In genomic region chr1:240562779-240563178, GRCh38 we compare ENCODE assay signal across 21 cellular contexts. TPM values are rescaled to one million over a fixed set of nuclear protein-coding genes. Genes with fewer than 3 reads are reported as not detected.
DNase-seq lines count a peak whose midpoint lies in the region; ATAC-seq, FAIRE-seq and TF ChIP-seq lines count a peak whose summit lies in the region.
"Had no signal": no experiment of that assay in that cellular context is flagged by ENCODE, and none has a peak within 500 bp of the region (broad histone marks: within the 10 kb centered on the region; RNA-seq: fewer than 3 reads in every experiment).

No MANE protein-coding gene starts in this region.

- no peaks in the 10 kb centered on the region for H3K27me3 ChIP-seq in astrocyte (ENCODE audit: insufficient read depth, low read length)
- H3K27me3 ChIP-seq in HepG2 (ENCODE audit: control insufficient read depth in 1 of 2, insufficient read depth in 2 of 2, low read length in 2 of 2): no peaks in the 10 kb centered on the region
- H3K27me3 ChIP-seq in mesendoderm (ENCODE audit: insufficient read depth, low read length, poor library complexity): no peaks in the 10 kb centered on the region
- H3K27me3 ChIP-seq: Peyer's patch had no signal

- TF ChIP-seq EP300 in HepG2 (IDR thresholded peaks at IDR 0.05; ENCODE audit: low read depth in 2 of 2, low read length in 2 of 2) (no peak), HepG2 (CRISPR knock-in tag; IDR thresholded peaks at IDR 0.05; ENCODE audit: borderline replicate concordance) (no peak)

- H3K4me1 ChIP-seq in astrocyte (ENCODE audit: insufficient read depth, low read length) (no peaks in the 10 kb centered on the region), HepG2 (ENCODE audit: insufficient read depth, low read length) (peaks cover 12% of the 10 kb centered on the region; the same call in 1 of the 2 replicates), mesendoderm (ENCODE audit: control insufficient read depth, low read depth, low read length) (no peaks in the 10 kb centered on the region)
- H3K4me1 ChIP-seq: Peyer's patch had no signal

- no peak overlapping the region for H2AK5ac ChIP-seq in mesendoderm (ENCODE audit: low read length)

- FAIRE-seq in HTR-8/SVneo (lab: Jason Lieb, UNC) (peak; percentile 99), astrocyte (lab: Jason Lieb, UNC) (peak; percentile 92), HepG2 (lab: Jason Lieb, UNC) (peak; percentile 18), urothelium cell line (lab: Jason Lieb, UNC) (peak; percentile 99)
- FAIRE-seq: GM18507 had no signal

- no peaks in the 10 kb centered on the region for H3K79me1 ChIP-seq in mesendoderm (ENCODE audit: low read length)

- H2BK120ac ChIP-seq in mesendoderm (ENCODE audit: low read depth, low read length): no peak overlapping the region

- H4K8ac ChIP-seq in mesendoderm (ENCODE audit: low read depth, low read length): no peak overlapping the region

- H3K27ac ChIP-seq in astrocyte (ENCODE audit: low read depth, low read length) (no peak overlapping the region), HepG2 (ENCODE audit: extremely low read length, insufficient read depth, low read length) (no peak overlapping the region), mesendoderm (ENCODE audit: low read depth, low read length) (no peak overlapping the region)
- H3K27ac ChIP-seq: Peyer's patch had no signal

- no peak for TF ChIP-seq RAD21 in HepG2 (CRISPR knock-in tag; IDR thresholded peaks at IDR 0.05)

- H3K56ac ChIP-seq in mesendoderm (ENCODE audit: low read length): no peak overlapping the region

- no peaks in the 10 kb centered on the region for H3K9me3 ChIP-seq in astrocyte (ENCODE audit: insufficient read depth, low read depth, low read length)
- no peaks in the 10 kb centered on the region for H3K9me3 ChIP-seq in HepG2 (ENCODE audit: low read length)
- H3K9me3 ChIP-seq: MG63, Peyer's patch had no signal

- H3K9me3 Mint-ChIP-seq in astrocyte (ENCODE audit: unreplicated experiment): no peaks in the 10 kb centered on the region
- H3K9me3 Mint-ChIP-seq: HFFc6 had no signal

- H3K36me3 ChIP-seq in astrocyte (ENCODE audit: insufficient read depth, low read length) (no peaks in the 10 kb centered on the region), HepG2 (replicated peaks in 1 of 2; ENCODE audit: control insufficient read depth in 1 of 2, insufficient read depth in 2 of 2, low read length in 2 of 2) (no peaks in the 10 kb centered on the region), mesendoderm (ENCODE audit: control insufficient read depth, insufficient read depth, low read length) (no peaks in the 10 kb centered on the region)
- H3K36me3 ChIP-seq: MG63, Peyer's patch had no signal

- no peaks in the 10 kb centered on the region for H3K36me3 Mint-ChIP-seq in astrocyte (ENCODE audit: low read depth, unreplicated experiment)
- H3K36me3 Mint-ChIP-seq: CD4-positive, CD25-positive, alpha-beta regulatory T cell had no signal

- H3K27me3 Mint-ChIP-seq in astrocyte (ENCODE audit: low read depth, unreplicated experiment): no peaks in the 10 kb centered on the region
- H3K27me3 Mint-ChIP-seq: CD4-positive, CD25-positive, alpha-beta regulatory T cell had no signal

- BruUV-seq in HepG2 (replicated peaks; lab: Mats Ljungman, UMichigan): no TSS peak

- H4K5ac ChIP-seq in mesendoderm (ENCODE audit: low read length): no peak overlapping the region

- intact Hi-C loops in HepG2 (cut with micrococcal nuclease; ENCODE audit: unreplicated experiment): no loop called here
- intact Hi-C loops in cardiac septum (cut with DNase I): no loop called here

- in situ Hi-C loops in HepG2 (cut with HindIII; ENCODE audit: extremely low pct_ligation_motif_present, low pct_unique_long_range_greater_than_20kb): no loop called here

- no peak overlapping the region for H3K18ac ChIP-seq in mesendoderm (ENCODE audit: low read length)

- no peak overlapping the region for H3K4ac ChIP-seq in mesendoderm (ENCODE audit: low read depth, low read length)

- H3K4me2 ChIP-seq in astrocyte (ENCODE audit: low read length) (no peak overlapping the region), HepG2 (ENCODE audit: low read depth, low read length) (peak overlapping the region; percentile 40; the same call in 1 of the 2 replicates), mesendoderm (ENCODE audit: low read length) (no peak overlapping the region)

- no peak overlapping the region for H2BK5ac ChIP-seq in mesendoderm (ENCODE audit: low read length)

- H3K4me3 Mint-ChIP-seq in astrocyte (ENCODE audit: unreplicated experiment): no peak overlapping the region
- H3K4me3 Mint-ChIP-seq: CD4-positive, CD25-positive, alpha-beta regulatory T cell; HFFc6 had no signal

- H3K79me2 ChIP-seq in astrocyte (ENCODE audit: insufficient read depth, low read length) (no peaks in the 10 kb centered on the region), HepG2 (ENCODE audit: insufficient read depth, low read length) (no peaks in the 10 kb centered on the region), mesendoderm (ENCODE audit: control insufficient read depth, insufficient read depth, low read length) (no peaks in the 10 kb centered on the region)

- H2BK15ac ChIP-seq in mesendoderm (replicated peaks; ENCODE audit: low read depth): no peak overlapping the region

- CTCF ChIA-PET in HepG2 (lab: Yijun Ruan, JAX; ENCODE audit: low intra/inter-chr PET ratio, low total read pairs): no interaction called here

- no peak overlapping the region for H3K9ac ChIP-seq in astrocyte (ENCODE audit: low read length)
- H3K9ac ChIP-seq in HepG2 (ENCODE audit: insufficient read depth, low read depth, low read length): no peak overlapping the region
- no peak overlapping the region for H3K9ac ChIP-seq in mesendoderm (ENCODE audit: low read length)

- H4K20me1 ChIP-seq in astrocyte (ENCODE audit: insufficient read depth, low read length) (no peaks in the 10 kb centered on the region), HepG2 (ENCODE audit: insufficient read depth, low read length) (no peaks in the 10 kb centered on the region)

- no peak overlapping the region for H2AFZ ChIP-seq in astrocyte (ENCODE audit: low read depth, low read length)
- peak overlapping the region; percentile 32 for H2AFZ ChIP-seq in HepG2 (ENCODE audit: low read length)

- no peaks in the 10 kb centered on the region for H3K4me1 Mint-ChIP-seq in astrocyte (ENCODE audit: low read depth, unreplicated experiment)
- H3K4me1 Mint-ChIP-seq: CD4-positive, CD25-positive, alpha-beta regulatory T cell had no signal

- WGBS in HepG2 (ENCODE audit: low lambda C conversion rate): 69% methylated on average over 3 of the region's 3 CpGs
- 100% methylated on average over 3 of the region's 3 CpGs for WGBS in mesendoderm (ENCODE audit: extremely low coverage, insufficient coverage, low lambda C conversion rate)

- DNase-seq in HTR-8/SVneo (ENCODE audit: insufficient read length, low spot score) (no peak), astrocyte (ENCODE audit: low read depth) (no peak), HepG2 (ENCODE audit: low spot score) (no peak), urothelium cell line (ENCODE audit: low spot score) (no peak), cardiac septum (ENCODE audit: low spot score) (no peak), mesendoderm (no peak), GOT3 (lab: John Stamatoyannopoulos, UW) (no peak), dedifferentiated amniotic fluid mesenchymal stem cell (ENCODE audit: extremely low spot score) (no peak)
- DNase-seq: CD4-positive, CD25-positive, alpha-beta regulatory T cell; DMS 273 treated with DMSO at 0.1 percent for 48 hours; DMS79 treated with DMSO at 0.1 percent for 48 hours; MG63; NCI-H1105; NCI-H2029; NCI-H226; NCI-H510A treated with DMSO at 0.1 percent for 48 hours; NCI-H748 treated with DMSO at 0.1 percent for 48 hours; Peyer's patch; T-helper 1 cell had no signal

- no peak overlapping the region for H3K27ac Mint-ChIP-seq in astrocyte (ENCODE audit: unreplicated experiment)
- H3K27ac Mint-ChIP-seq: CD4-positive, CD25-positive, alpha-beta regulatory T cell had no signal

- TF ChIP-seq CTCF in astrocyte (IDR thresholded peaks at IDR 0.05; ENCODE audit: insufficient read depth, low read depth, low read length): no peak
- no peak for TF ChIP-seq CTCF in HepG2 (CRISPR knock-in tag; IDR thresholded peaks at IDR 0.05)

- H3K4me3 ChIP-seq in astrocyte (ENCODE audit: insufficient read depth, low read depth, low read length) (no peak overlapping the region), HepG2 (replicated peaks in 1 of 3; ENCODE audit: insufficient read depth in 1 of 3, low read depth in 2 of 3, low read length in 3 of 3) (no peak overlapping the region), mesendoderm (ENCODE audit: low read length) (no peak overlapping the region)
- H3K4me3 ChIP-seq: MG63, Peyer's patch had no signal

- POLR2A ChIA-PET in HepG2 (lab: Yijun Ruan, JAX): no interaction called here

- ATAC-seq in HepG2: no peak

- TF ChIP-seq POLR2A in HepG2 (IDR thresholded peaks at IDR 0.05; ENCODE audit: insufficient read depth in 1 of 2, low read depth in 2 of 2, low read length in 2 of 2): no peak

- no peak overlapping the region for H3K23ac ChIP-seq in mesendoderm (ENCODE audit: low read length)

RNA-seq across cellular contexts. Expression of gene GREM2, which starts 49.2 kb away (rescaled TPM):
- total RNA-seq in astrocyte (0.14 and 0.50 TPM in 2 replicates), HepG2 (2016; rRNA removed; fragmentation: Illumina TruSeq; extraction: Trizol) (not detected in 2 replicates), cardiac septum (not detected)
- not detected in 2 replicates for total RNA-seq in HepG2 (2016; cell fraction: cytosol; rRNA removed; fragmentation: Illumina TruSeq; extraction: Trizol; ENCODE audit: low read depth)
- total RNA-seq in HepG2 (2016; cell fraction: insoluble cytoplasmic fraction; rRNA removed; fragmentation: Illumina TruSeq; extraction: Trizol): not detected in 2 replicates
- total RNA-seq in HepG2 (2016; cell fraction: membrane; rRNA removed; fragmentation: Illumina TruSeq; extraction: Trizol): not detected in 2 replicates
- total RNA-seq in HepG2 (2016; cell fraction: nucleus; rRNA removed; fragmentation: Illumina TruSeq; extraction: Trizol): not detected in 2 replicates
- polyA plus RNA-seq in HepG2 (2011; rRNA removed): 0.07 and 0.10 TPM in 2 replicates
- polyA plus RNA-seq in HepG2 (2011; cell fraction: cytosol; rRNA removed): 0.04 and 0.08 TPM in 2 replicates
- polyA plus RNA-seq in HepG2 (2011; cell fraction: nucleus; rRNA removed): 0.03 and 0.12 TPM in 2 replicates
- polyA plus RNA-seq in HepG2 (2012): 0.44 and 2.0 TPM in 2 replicates
- polyA plus RNA-seq in HepG2 (2016; cell fraction: cytosol; fragmentation: Illumina TruSeq; extraction: Trizol; ENCODE audit: low read depth): not detected in 2 replicates
- not detected in 2 replicates for polyA plus RNA-seq in HepG2 (2016; cell fraction: insoluble cytoplasmic fraction; fragmentation: Illumina TruSeq; extraction: Trizol; ENCODE audit: low read depth)
- polyA plus RNA-seq in HepG2 (2016; cell fraction: membrane; fragmentation: Illumina TruSeq; extraction: Trizol; ENCODE audit: low read depth): not detected in 2 replicates
- polyA plus RNA-seq in HepG2 (2016; cell fraction: nucleus; fragmentation: Illumina TruSeq; extraction: Trizol; ENCODE audit: insufficient read depth, low read depth): not detected in 2 replicates
- polyA minus RNA-seq in HepG2 (2011; rRNA and poly(A)+ RNA removed; ENCODE audit: low replicate concordance): 0.06 TPM in 1 of 2 replicates, not detected in the other
- polyA minus RNA-seq in HepG2 (2011; cell fraction: cytosol; rRNA and poly(A)+ RNA removed): not detected in 2 replicates
- not detected in 2 replicates for polyA minus RNA-seq in HepG2 (2011; cell fraction: nucleus; rRNA and poly(A)+ RNA removed)
- polyA plus RNA-seq in mesendoderm (2013, experiment 1 of 2): 0.42 TPM
- 0.45 TPM for polyA plus RNA-seq in mesendoderm (2013, experiment 2 of 2)
- total RNA-seq: CD4-positive, CD25-positive, alpha-beta regulatory T cell had no signal
- polyA plus RNA-seq: CD4-positive, CD25-positive, alpha-beta regulatory T cell had no signal
